In the genomic region with DNA sequence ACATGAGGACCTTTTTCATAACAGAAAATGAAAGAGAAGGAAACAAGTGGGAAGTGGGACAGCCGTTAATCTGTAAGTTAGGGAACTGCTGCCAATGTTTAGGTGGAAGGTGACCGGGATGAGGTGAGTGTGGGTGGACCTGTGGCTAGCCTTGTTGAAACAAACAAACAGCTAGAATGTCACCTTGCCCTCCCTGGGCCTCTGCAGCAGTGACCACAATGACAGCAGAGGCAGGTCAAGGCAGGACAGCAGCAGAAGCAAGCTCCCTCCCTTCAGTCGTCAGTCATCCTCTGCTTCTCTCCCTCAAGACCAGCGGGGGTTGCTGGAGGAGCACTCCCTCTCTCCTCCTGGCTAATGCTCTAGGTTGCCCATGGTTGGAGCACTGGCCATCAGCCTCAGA, we compare ENCODE assay signal across 1 cellular context.
TF ChIP-seq lines count a peak whose summit lies in the region.

No MANE protein-coding gene starts in this region.

TF ChIP-seq in HepG2, 621 proteins besides CTCF, POLR2A, EP300 and RAD21 (continued from another document):
- TF ChIP-seq, protein P1, sequence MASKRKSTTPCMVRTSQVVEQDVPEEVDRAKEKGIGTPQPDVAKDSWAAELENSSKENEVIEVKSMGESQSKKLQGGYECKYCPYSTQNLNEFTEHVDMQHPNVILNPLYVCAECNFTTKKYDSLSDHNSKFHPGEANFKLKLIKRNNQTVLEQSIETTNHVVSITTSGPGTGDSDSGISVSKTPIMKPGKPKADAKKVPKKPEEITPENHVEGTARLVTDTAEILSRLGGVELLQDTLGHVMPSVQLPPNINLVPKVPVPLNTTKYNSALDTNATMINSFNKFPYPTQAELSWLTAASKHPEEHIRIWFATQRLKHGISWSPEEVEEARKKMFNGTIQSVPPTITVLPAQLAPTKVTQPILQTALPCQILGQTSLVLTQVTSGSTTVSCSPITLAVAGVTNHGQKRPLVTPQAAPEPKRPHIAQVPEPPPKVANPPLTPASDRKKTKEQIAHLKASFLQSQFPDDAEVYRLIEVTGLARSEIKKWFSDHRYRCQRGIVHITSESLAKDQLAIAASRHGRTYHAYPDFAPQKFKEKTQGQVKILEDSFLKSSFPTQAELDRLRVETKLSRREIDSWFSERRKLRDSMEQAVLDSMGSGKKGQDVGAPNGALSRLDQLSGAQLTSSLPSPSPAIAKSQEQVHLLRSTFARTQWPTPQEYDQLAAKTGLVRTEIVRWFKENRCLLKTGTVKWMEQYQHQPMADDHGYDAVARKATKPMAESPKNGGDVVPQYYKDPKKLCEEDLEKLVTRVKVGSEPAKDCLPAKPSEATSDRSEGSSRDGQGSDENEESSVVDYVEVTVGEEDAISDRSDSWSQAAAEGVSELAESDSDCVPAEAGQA (IDR thresholded peaks at IDR 0.05; ENCODE audit: low read depth): no peak
- TF ChIP-seq, protein P1 (CRISPR knock-in tag; IDR thresholded peaks at IDR 0.05; ENCODE audit: borderline replicate concordance): no peak
- peak; percentile 43; the same call in 1 of the 2 replicates for TF ChIP-seq RARA (CRISPR knock-in tag; IDR thresholded peaks at IDR 0.05)
- peak; percentile 91 for TF ChIP-seq ZNF263 (CRISPR knock-in tag; IDR thresholded peaks at IDR 0.05)
- TF ChIP-seq, protein P2, sequence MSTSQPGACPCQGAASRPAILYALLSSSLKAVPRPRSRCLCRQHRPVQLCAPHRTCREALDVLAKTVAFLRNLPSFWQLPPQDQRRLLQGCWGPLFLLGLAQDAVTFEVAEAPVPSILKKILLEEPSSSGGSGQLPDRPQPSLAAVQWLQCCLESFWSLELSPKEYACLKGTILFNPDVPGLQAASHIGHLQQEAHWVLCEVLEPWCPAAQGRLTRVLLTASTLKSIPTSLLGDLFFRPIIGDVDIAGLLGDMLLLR (CRISPR knock-in tag; IDR thresholded peaks at IDR 0.05): no peak
- TF ChIP-seq, protein P3, sequence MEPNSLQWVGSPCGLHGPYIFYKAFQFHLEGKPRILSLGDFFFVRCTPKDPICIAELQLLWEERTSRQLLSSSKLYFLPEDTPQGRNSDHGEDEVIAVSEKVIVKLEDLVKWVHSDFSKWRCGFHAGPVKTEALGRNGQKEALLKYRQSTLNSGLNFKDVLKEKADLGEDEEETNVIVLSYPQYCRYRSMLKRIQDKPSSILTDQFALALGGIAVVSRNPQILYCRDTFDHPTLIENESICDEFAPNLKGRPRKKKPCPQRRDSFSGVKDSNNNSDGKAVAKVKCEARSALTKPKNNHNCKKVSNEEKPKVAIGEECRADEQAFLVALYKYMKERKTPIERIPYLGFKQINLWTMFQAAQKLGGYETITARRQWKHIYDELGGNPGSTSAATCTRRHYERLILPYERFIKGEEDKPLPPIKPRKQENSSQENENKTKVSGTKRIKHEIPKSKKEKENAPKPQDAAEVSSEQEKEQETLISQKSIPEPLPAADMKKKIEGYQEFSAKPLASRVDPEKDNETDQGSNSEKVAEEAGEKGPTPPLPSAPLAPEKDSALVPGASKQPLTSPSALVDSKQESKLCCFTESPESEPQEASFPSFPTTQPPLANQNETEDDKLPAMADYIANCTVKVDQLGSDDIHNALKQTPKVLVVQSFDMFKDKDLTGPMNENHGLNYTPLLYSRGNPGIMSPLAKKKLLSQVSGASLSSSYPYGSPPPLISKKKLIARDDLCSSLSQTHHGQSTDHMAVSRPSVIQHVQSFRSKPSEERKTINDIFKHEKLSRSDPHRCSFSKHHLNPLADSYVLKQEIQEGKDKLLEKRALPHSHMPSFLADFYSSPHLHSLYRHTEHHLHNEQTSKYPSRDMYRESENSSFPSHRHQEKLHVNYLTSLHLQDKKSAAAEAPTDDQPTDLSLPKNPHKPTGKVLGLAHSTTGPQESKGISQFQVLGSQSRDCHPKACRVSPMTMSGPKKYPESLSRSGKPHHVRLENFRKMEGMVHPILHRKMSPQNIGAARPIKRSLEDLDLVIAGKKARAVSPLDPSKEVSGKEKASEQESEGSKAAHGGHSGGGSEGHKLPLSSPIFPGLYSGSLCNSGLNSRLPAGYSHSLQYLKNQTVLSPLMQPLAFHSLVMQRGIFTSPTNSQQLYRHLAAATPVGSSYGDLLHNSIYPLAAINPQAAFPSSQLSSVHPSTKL (CRISPR knock-in tag; IDR thresholded peaks at IDR 0.05): peak; percentile 17; the same call in 1 of the 2 replicates
- 0 out of 2 replicates have a peak, but pooled peaks have one; percentile 17 for TF ChIP-seq HNF4A (CRISPR knock-in tag; IDR thresholded peaks at IDR 0.05)
- TF ChIP-seq, protein P4, sequence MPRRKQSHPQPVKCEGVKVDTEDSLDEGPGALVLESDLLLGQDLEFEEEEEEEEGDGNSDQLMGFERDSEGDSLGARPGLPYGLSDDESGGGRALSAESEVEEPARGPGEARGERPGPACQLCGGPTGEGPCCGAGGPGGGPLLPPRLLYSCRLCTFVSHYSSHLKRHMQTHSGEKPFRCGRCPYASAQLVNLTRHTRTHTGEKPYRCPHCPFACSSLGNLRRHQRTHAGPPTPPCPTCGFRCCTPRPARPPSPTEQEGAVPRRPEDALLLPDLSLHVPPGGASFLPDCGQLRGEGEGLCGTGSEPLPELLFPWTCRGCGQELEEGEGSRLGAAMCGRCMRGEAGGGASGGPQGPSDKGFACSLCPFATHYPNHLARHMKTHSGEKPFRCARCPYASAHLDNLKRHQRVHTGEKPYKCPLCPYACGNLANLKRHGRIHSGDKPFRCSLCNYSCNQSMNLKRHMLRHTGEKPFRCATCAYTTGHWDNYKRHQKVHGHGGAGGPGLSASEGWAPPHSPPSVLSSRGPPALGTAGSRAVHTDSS (CRISPR knock-in tag; conservative IDR thresholded peaks at IDR 0.05): 0 out of 2 replicates have a peak, but pooled peaks have one; percentile 43
- TF ChIP-seq TBX3 (IDR thresholded peaks at IDR 0.05; ENCODE audit: borderline replicate concordance): no peak
- no peak for TF ChIP-seq ZBTB3 (CRISPR knock-in tag; IDR thresholded peaks at IDR 0.05; ENCODE audit: borderline replicate concordance, low read depth)
- TF ChIP-seq SALL1 (CRISPR knock-in tag; IDR thresholded peaks at IDR 0.05): peak; percentile 31; the same call in 1 of the 2 replicates
- TF ChIP-seq, protein P5, sequence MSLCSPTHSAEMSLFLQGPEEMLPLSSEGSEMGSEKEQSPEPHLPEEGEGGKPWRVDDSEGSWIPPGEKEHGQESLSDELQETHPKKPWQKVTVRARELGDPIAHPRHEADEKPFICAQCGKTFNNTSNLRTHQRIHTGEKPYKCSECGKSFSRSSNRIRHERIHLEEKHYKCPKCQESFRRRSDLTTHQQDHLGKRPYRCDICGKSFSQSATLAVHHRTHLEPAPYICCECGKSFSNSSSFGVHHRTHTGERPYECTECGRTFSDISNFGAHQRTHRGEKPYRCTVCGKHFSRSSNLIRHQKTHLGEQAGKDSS (CRISPR knock-in tag; IDR thresholded peaks at IDR 0.05; ENCODE audit: borderline replicate concordance, low read depth): no peak
